Comparison of ENCODE assay signal across 16 cellular contexts in the genomic region with DNA sequence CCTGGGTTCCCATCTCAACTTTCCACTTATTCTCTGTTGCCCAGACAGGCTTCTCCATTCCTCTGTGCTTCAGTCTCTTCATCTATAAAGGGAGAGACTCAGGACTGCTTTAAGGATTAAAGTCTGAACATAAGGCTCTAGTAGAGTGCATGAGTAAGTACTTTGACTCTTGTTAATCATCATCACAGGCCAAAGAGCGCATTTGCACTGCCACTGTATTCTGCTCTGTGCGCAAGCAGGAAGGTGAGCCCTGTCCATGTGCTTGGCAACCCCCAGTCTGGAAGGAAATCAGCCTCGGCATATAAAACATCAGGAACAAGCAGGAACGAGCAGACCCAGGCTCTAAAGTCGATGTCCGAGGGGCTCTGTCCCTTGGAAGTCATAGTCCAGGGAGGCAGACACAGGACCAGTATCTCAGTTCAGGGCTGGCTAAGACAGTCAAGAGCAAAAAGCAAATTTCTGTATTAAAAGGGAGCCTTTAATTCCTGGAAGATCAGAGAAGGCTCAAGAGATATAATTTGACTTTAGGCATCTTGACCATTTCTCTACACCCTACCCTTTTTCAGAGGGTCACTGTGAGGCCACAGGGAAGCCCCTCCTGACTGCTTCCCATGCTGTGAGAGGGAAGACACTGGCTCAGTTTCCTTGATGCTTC.
DNase-seq lines count a peak whose midpoint lies in the region; ATAC-seq and TF ChIP-seq lines count a peak whose summit lies in the region.
"Had no signal": no experiment of that assay in that cellular context is flagged by ENCODE, and none has a peak within 500 bp of the region (broad histone marks: within the 10 kb centered on the region; RNA-seq: fewer than 3 reads in every experiment).

No MANE protein-coding gene starts in this region.

- peak overlapping the region; percentile 1 to 55 for H3K27ac ChIP-seq in tibial artery
- H3K27ac ChIP-seq in mammary epithelial cell (ENCODE audit: insufficient read depth, low read depth, low read length) = no peak overlapping the region
- H3K27ac ChIP-seq: 22Rv1, BLaER1 had no signal

- CTCF ChIA-PET in mammary epithelial cell (lab: Charles Lee; ENCODE audit: low non-redundant PET) = no interaction called here

- H3K36me3 ChIP-seq in tibial artery = no peaks in the 10 kb centered on the region
- H3K36me3 ChIP-seq in mammary epithelial cell (ENCODE audit: insufficient read depth, low read length) = no peaks in the 10 kb centered on the region
- H3K36me3 ChIP-seq: BLaER1 had no signal

- H3K4me3 ChIP-seq in epithelial cell of proximal tubule (ENCODE audit: low read depth, low read length) (no peak overlapping the region), tibial artery (no peak overlapping the region), mammary epithelial cell (replicated peaks in 1 of 3; ENCODE audit: insufficient read depth in 1 of 3, low read depth in 2 of 3, low read length in 3 of 3) (no peak overlapping the region)
- H3K4me3 ChIP-seq: BLaER1 had no signal

- BruUV-seq in mammary epithelial cell (replicated peaks; lab: Mats Ljungman, UMichigan) = no TSS peak

- TF ChIP-seq CTCF in epithelial cell of proximal tubule (conservative IDR thresholded peaks at IDR 0.05; ENCODE audit: low read depth, low read length) (no peak), tibial artery (IDR thresholded peaks at IDR 0.05) (no peak), mammary epithelial cell (conservative IDR thresholded peaks at IDR 0.05 in 1 of 2, IDR thresholded peaks at IDR 0.05 in 1 of 2; ENCODE audit: extremely low read depth in 1 of 2, insufficient read depth in 1 of 2, low read depth in 1 of 2, low read length in 2 of 2) (no peak)

- no peak overlapping the region for H2AFZ ChIP-seq in mammary epithelial cell (ENCODE audit: low read depth, low read length)

- no peak for ATAC-seq in HG02610 (IDR thresholded peaks at IDR 0.05; ENCODE audit: unreplicated experiment)

- dilution Hi-C loops in mammary epithelial cell (cut with HindIII; ENCODE audit: low sequenced_read_pairs) = no loop called here

- in situ Hi-C loops in mammary epithelial cell (cut with MboI; ENCODE audit: low sequenced_read_pairs in 2 of 2) = no loop called here

- no peak overlapping the region for H3K4me2 ChIP-seq in mammary epithelial cell (ENCODE audit: insufficient read depth, low read depth, low read length)

- H3K9me3 ChIP-seq in tibial artery (no peaks in the 10 kb centered on the region), mammary epithelial cell (replicated peaks; ENCODE audit: insufficient read depth, low read length) (no peaks in the 10 kb centered on the region)
- H3K9me3 ChIP-seq: BLaER1 had no signal

- DNase-seq in DMS53 (lab: John Stamatoyannopoulos, UW) (peak; percentile 27), DMS53 treated with DMSO at 0.1 percent for 48 hours (lab: John Stamatoyannopoulos, UW; ENCODE audit: unreplicated experiment) (no peak), epithelial cell of proximal tubule (ENCODE audit: low read depth) (peak; percentile 64), mesenteric fat pad (ENCODE audit: low spot score) (peak; percentile 45), tibial artery (no peak), mammary epithelial cell (no peak)
- DNase-seq in activated naive CD8-positive, alpha-beta T cell treated with anti-CD3 and anti-CD28 coated beads for 36 hours = no peak
- DNase-seq: CD8-positive, alpha-beta memory T cell; EL; NCI-H1105 treated with DMSO at 0.1 percent for 48 hours; NCI-H187; NCI-H446; NCI-H774 had no signal

- intact Hi-C loops in tibial artery (cut with DNase I; ENCODE audit: low total_unique reads) (no loop called here), mammary epithelial cell (cut with micrococcal nuclease) (no loop called here)

- no peaks in the 10 kb centered on the region for H3K36me3 Mint-ChIP-seq in activated naive CD8-positive, alpha-beta T cell treated with anti-CD3 and anti-CD28 coated beads for 36 hours
- H3K36me3 Mint-ChIP-seq: CD8-positive, alpha-beta memory T cell had no signal

- no peaks in the 10 kb centered on the region for H3K9me3 Mint-ChIP-seq in activated naive CD8-positive, alpha-beta T cell treated with anti-CD3 and anti-CD28 coated beads for 36 hours
- H3K9me3 Mint-ChIP-seq: CD8-positive, alpha-beta memory T cell had no signal

- H3K4me3 Mint-ChIP-seq in activated naive CD8-positive, alpha-beta T cell treated with anti-CD3 and anti-CD28 coated beads for 36 hours = no peak overlapping the region
- H3K4me3 Mint-ChIP-seq: CD8-positive, alpha-beta memory T cell had no signal

- H3K79me2 ChIP-seq in mammary epithelial cell (ENCODE audit: insufficient read depth, low read length) = no peaks in the 10 kb centered on the region

- peaks cover 6% of the 10 kb centered on the region for H3K27me3 Mint-ChIP-seq in activated naive CD8-positive, alpha-beta T cell treated with anti-CD3 and anti-CD28 coated beads for 36 hours

- WGBS in mammary epithelial cell (ENCODE audit: low coverage, missing lambda C conversion rate) = 97% methylated on average over 5 of the region's 6 CpGs

- H3K27me3 ChIP-seq in tibial artery = no peaks in the 10 kb centered on the region
- no peaks in the 10 kb centered on the region for H3K27me3 ChIP-seq in mammary epithelial cell (ENCODE audit: insufficient read depth, low read length)
- H3K27me3 ChIP-seq: BLaER1 had no signal

- H4K20me1 ChIP-seq in mammary epithelial cell (ENCODE audit: insufficient read depth, low read length) = no peaks in the 10 kb centered on the region
- H4K20me1 ChIP-seq: BLaER1 had no signal

- no peak overlapping the region for H3K27ac Mint-ChIP-seq in activated naive CD8-positive, alpha-beta T cell treated with anti-CD3 and anti-CD28 coated beads for 36 hours

- H3K9ac ChIP-seq in mammary epithelial cell (ENCODE audit: insufficient read depth, low read length) = no peak overlapping the region
- H3K9ac ChIP-seq: BLaER1 had no signal

- H3K4me1 ChIP-seq in tibial artery = peaks cover 0 to 35% (median 16%) of the 10 kb centered on the region in 4 donors
- H3K4me1 ChIP-seq in mammary epithelial cell (ENCODE audit: insufficient read depth, low read length) = peaks cover 8% of the 10 kb centered on the region

- no peaks in the 10 kb centered on the region for H3K4me1 Mint-ChIP-seq in activated naive CD8-positive, alpha-beta T cell treated with anti-CD3 and anti-CD28 coated beads for 36 hours
- H3K4me1 Mint-ChIP-seq: CD8-positive, alpha-beta memory T cell had no signal

Comparison
In these comparisons a context has a peak if more than half of its experiments do, and no peak if none do; other contexts are left out.
1. DNase-seq: peak in DMS53 (single experiment), epithelial cell of proximal tubule (single experiment) and mesenteric fat pad (single experiment); none in DMS53 treated with DMSO at 0.1 percent for 48 hours (single experiment), tibial artery (0 of 2), mammary epithelial cell (single experiment) and activated naive CD8-positive, alpha-beta T cell treated with anti-CD3 and anti-CD28 coated beads for 36 hours (single experiment).